22 cellular contexts compared by ENCODE assay signal in the genomic region with DNA sequence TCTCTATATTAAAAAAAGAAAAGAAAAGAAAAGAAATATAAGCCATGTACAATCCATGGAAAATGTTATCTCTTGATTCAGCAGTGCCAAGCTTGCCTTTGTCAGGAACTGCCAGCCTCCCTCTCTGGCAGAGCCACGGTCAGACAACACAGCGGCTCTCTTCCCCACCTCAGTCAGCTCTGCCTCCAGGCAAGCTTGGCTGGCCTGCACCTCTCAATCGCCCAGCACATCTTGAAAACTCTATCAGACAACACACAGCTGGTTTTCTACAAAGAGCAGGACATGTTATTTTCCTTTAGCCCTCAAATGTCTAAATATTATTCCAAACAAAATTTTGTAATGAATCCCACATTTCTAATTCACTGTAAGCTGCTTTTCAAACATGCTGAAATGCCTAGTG.
"Had no signal": no experiment of that assay in that cellular context is flagged by ENCODE, and none has a peak within 500 bp of the region (broad histone marks: within the 10 kb centered on the region; RNA-seq: fewer than 3 reads in every experiment).

No MANE protein-coding gene starts in this region.

- H3K27me3 Mint-ChIP-seq: activated CD4-positive, alpha-beta memory T cell treated with anti-CD3 and anti-CD28 coated beads for 36 hours; type B pancreatic cell had no signal

- H3K36me3 Mint-ChIP-seq: activated CD4-positive, alpha-beta memory T cell treated with anti-CD3 and anti-CD28 coated beads for 36 hours; type B pancreatic cell; WTC11 had no signal

- H3K27ac Mint-ChIP-seq: activated CD4-positive, alpha-beta memory T cell treated with anti-CD3 and anti-CD28 coated beads for 36 hours; activated naive CD8-positive, alpha-beta T cell treated with anti-CD3 and anti-CD28 coated beads for 36 hours; memory B cell; type B pancreatic cell; WTC11 had no signal

- H3K4me1 Mint-ChIP-seq: activated naive CD8-positive, alpha-beta T cell treated with anti-CD3 and anti-CD28 coated beads for 36 hours; memory B cell; stimulated activated naive CD8-positive, alpha-beta T cell treated with anti-CD3 and anti-CD28 coated beads, Interleukin-15, amount 100 ng/mL, for 72 hours; WTC11 had no signal

- H3K36me3 ChIP-seq: heart left ventricle, prostate gland, suprapubic skin had no signal

- H3K9me3 Mint-ChIP-seq: activated CD4-positive, alpha-beta memory T cell treated with anti-CD3 and anti-CD28 coated beads for 36 hours; activated naive CD8-positive, alpha-beta T cell treated with anti-CD3 and anti-CD28 coated beads for 36 hours; activated T-helper 1 cell treated with anti-CD3 and anti-CD28 coated beads, Interleukin-12 subunit alpha, Interleukin-12 subunit beta, Interleukin-2, Interleukin-4 antibody, amounts not matched to agents 30 ng/mL and 10 ng/mL and 1 ng/mL, durations not matched to agents 14 hours and 24 hours and 36 hours; memory B cell; neural crest cell; stimulated activated naive CD8-positive, alpha-beta T cell treated with anti-CD3 and anti-CD28 coated beads, Interleukin-15, amount 100 ng/mL, for 72 hours; type B pancreatic cell; WTC11 had no signal

- DNase-seq: activated CD4-positive, alpha-beta memory T cell treated with anti-CD3 and anti-CD28 coated beads for 36 hours; activated CD4-positive, alpha-beta T cell treated with anti-CD3 and anti-CD28 coated beads for 4 hours; activated gamma-delta T cell treated with Interleukin-2 at 50 U/mL for 16 hours; activated naive CD8-positive, alpha-beta T cell treated with anti-CD3 and anti-CD28 coated beads for 36 hours; activated T-cell treated with anti-CD3 and anti-CD28 coated beads for 4 hours; amygdala; body of pancreas; dorsolateral prefrontal cortex; heart left ventricle; left ventricle myocardium superior; right cardiac atrium; small intestine; stimulated activated CD4-positive, alpha-beta T cell treated with anti-CD3 and anti-CD28 coated beads, Interleukin-15, amount 100 ng/mL, for 24 hours; stimulated activated CD4-positive, alpha-beta T cell treated with anti-CD3 and anti-CD28 coated beads, Interleukin-2, amount 100 ng/mL, for 48 hours; stimulated activated naive CD8-positive, alpha-beta T cell treated with anti-CD3 and anti-CD28 coated beads, Interleukin-15, amount 100 ng/mL, for 72 hours had no signal

- ATAC-seq: body of pancreas; heart left ventricle; left ventricle myocardium superior; right cardiac atrium; stimulated activated naive CD8-positive, alpha-beta T cell treated with anti-CD3 and anti-CD28 coated beads, Interleukin-15, amount 100 ng/mL, for 72 hours; WTC11 had no signal

- H3K9me3 ChIP-seq: body of pancreas, heart left ventricle, prostate gland, suprapubic skin had no signal

- H3K27ac ChIP-seq: body of pancreas, dorsolateral prefrontal cortex, heart left ventricle, prostate gland, suprapubic skin had no signal

- H3K4me3 ChIP-seq: body of pancreas, dorsolateral prefrontal cortex, heart left ventricle, prostate gland, suprapubic skin had no signal

- H3K4me3 Mint-ChIP-seq: activated CD4-positive, alpha-beta memory T cell treated with anti-CD3 and anti-CD28 coated beads for 36 hours; activated naive CD8-positive, alpha-beta T cell treated with anti-CD3 and anti-CD28 coated beads for 36 hours; activated T-helper 1 cell treated with anti-CD3 and anti-CD28 coated beads, Interleukin-12 subunit alpha, Interleukin-12 subunit beta, Interleukin-2, Interleukin-4 antibody, amounts not matched to agents 30 ng/mL and 10 ng/mL and 1 ng/mL, durations not matched to agents 14 hours and 24 hours and 36 hours; memory B cell; neural crest cell; stimulated activated naive CD8-positive, alpha-beta T cell treated with anti-CD3 and anti-CD28 coated beads, Interleukin-15, amount 100 ng/mL, for 72 hours; type B pancreatic cell; WTC11 had no signal

- H3K4me1 ChIP-seq: body of pancreas, heart left ventricle, prostate gland, suprapubic skin had no signal

- H3K27me3 ChIP-seq: body of pancreas, dorsolateral prefrontal cortex, heart left ventricle, suprapubic skin had no signal
